1 cellular context compared by ENCODE assay signal in the genomic region with DNA sequence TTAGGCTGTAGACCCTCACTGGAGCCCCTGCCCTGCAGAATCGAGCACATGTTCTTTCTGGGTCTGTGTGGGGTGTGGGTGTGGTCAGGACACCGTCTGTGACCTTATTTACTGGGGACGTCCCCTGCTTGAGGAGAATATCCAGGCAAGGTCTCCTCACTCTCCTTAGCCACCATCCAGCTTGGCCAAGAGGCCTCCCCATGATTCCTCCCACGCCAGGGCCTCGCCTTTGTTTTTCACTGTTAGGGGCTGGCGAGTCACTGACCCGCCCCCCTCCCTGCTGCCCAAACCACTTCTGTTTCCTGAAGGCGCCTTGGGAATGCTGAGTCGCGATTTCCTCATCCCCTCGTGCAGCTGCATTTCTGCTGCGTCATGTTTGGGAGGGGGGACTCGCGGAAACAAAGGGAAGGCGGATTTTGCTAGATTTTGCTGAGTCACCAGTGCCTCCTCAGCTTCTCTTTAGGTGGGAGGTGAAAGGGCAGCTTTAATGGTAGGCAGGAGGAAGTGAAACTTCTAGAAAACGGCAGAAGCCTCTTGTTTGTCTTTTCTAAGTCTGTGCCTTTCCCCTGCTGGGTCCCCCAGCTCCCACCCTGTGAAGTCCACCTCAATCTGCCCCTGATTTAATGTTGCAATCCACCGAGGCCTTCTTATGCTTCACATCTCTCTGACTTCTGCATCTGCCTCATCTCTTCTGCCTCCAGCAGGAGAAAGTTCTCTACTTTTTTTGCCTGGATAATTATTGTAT.
A peak's percentile ranks its signal among the peaks of the same experiment; 100 is the strongest.
TF ChIP-seq lines count a peak whose summit lies in the region.

No MANE protein-coding gene starts in this region.

TF ChIP-seq in K562, 482 proteins besides CTCF, POLR2A, EP300 and RAD21 (continued from another document and continues in another):
- TF ChIP-seq ZBTB40 (IDR thresholded peaks at IDR 0.05): no peak
- no peak for TF ChIP-seq ZBTB40 (CRISPR knock-in tag; IDR thresholded peaks at IDR 0.05)
- TF ChIP-seq SIX5 (IDR thresholded peaks at IDR 0.05; ENCODE audit: borderline replicate concordance in 1 of 2, insufficient read depth in 1 of 2, low read depth in 1 of 2, low read length in 2 of 2): no peak
- no peak for TF ChIP-seq SMC3 (conservative IDR thresholded peaks at IDR 0.05; ENCODE audit: insufficient read depth, low read depth, low read length)
- peak; percentile 51; the same call in 1 of the 2 replicates for TF ChIP-seq ZBTB9 (CRISPR knock-in tag; IDR thresholded peaks at IDR 0.05)
- TF ChIP-seq, protein P1, sequence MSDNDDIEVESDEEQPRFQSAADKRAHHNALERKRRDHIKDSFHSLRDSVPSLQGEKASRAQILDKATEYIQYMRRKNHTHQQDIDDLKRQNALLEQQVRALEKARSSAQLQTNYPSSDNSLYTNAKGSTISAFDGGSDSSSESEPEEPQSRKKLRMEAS (CRISPR knock-in tag; IDR thresholded peaks at IDR 0.05): peak; percentile 55
- TF ChIP-seq NUFIP1 (IDR thresholded peaks at IDR 0.05; ENCODE audit: partially characterized antibody): peak; percentile 49
- TF ChIP-seq ZC3H8 (IDR thresholded peaks at IDR 0.05): no peak
- TF ChIP-seq FOXP4 (CRISPR knock-in tag; IDR thresholded peaks at IDR 0.05; ENCODE audit: borderline replicate concordance): no peak
- TF ChIP-seq, protein P2, sequence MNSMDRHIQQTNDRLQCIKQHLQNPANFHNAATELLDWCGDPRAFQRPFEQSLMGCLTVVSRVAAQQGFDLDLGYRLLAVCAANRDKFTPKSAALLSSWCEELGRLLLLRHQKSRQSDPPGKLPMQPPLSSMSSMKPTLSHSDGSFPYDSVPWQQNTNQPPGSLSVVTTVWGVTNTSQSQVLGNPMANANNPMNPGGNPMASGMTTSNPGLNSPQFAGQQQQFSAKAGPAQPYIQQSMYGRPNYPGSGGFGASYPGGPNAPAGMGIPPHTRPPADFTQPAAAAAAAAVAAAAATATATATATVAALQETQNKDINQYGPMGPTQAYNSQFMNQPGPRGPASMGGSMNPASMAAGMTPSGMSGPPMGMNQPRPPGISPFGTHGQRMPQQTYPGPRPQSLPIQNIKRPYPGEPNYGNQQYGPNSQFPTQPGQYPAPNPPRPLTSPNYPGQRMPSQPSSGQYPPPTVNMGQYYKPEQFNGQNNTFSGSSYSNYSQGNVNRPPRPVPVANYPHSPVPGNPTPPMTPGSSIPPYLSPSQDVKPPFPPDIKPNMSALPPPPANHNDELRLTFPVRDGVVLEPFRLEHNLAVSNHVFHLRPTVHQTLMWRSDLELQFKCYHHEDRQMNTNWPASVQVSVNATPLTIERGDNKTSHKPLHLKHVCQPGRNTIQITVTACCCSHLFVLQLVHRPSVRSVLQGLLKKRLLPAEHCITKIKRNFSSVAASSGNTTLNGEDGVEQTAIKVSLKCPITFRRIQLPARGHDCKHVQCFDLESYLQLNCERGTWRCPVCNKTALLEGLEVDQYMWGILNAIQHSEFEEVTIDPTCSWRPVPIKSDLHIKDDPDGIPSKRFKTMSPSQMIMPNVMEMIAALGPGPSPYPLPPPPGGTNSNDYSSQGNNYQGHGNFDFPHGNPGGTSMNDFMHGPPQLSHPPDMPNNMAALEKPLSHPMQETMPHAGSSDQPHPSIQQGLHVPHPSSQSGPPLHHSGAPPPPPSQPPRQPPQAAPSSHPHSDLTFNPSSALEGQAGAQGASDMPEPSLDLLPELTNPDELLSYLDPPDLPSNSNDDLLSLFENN (IDR thresholded peaks at IDR 0.05; ENCODE audit: low read depth in 2 of 2, low read length in 2 of 2): 0 out of 4 replicates have a peak, but pooled peaks of 1 of the 2 experiments have one; percentile 14
- no peak for TF ChIP-seq ZNF197 (CRISPR knock-in tag; IDR thresholded peaks at IDR 0.05; ENCODE audit: low read depth)
- TF ChIP-seq DNMT1 (IDR thresholded peaks at IDR 0.05): no peak
- no peak for TF ChIP-seq ZNF354B (CRISPR knock-in tag; IDR thresholded peaks at IDR 0.05)
- TF ChIP-seq ZFPM2 (CRISPR knock-in tag; IDR thresholded peaks at IDR 0.05): no peak
- TF ChIP-seq RNF2 (IDR thresholded peaks at IDR 0.05): peak; percentile 49; the same call in 1 of the 2 replicates
- TF ChIP-seq ARID3B (CRISPR knock-in tag; IDR thresholded peaks at IDR 0.05; ENCODE audit: borderline replicate concordance): no peak
- no peak for TF ChIP-seq ZNF124 (CRISPR knock-in tag; IDR thresholded peaks at IDR 0.05)
- no peak for TF ChIP-seq ZNF224 (CRISPR knock-in tag; IDR thresholded peaks at IDR 0.05)
- TF ChIP-seq SNRNP70 (optimal IDR thresholded peaks at IDR 0.05; ENCODE audit: low read depth, low read length): no peak
- no peak for TF ChIP-seq MED1 (CRISPR knock-in tag; IDR thresholded peaks at IDR 0.05; ENCODE audit: borderline replicate concordance)
- peak; percentile 97 for TF ChIP-seq MYC (IDR thresholded peaks at IDR 0.05; ENCODE audit: low read depth, low read length)
- TF ChIP-seq MYC (CRISPR knock-in tag; IDR thresholded peaks at IDR 0.05; ENCODE audit: borderline replicate concordance, low read depth): no peak
- TF ChIP-seq NFIC (IDR thresholded peaks at IDR 0.05): peak; percentile 53
- TF ChIP-seq, protein P3, sequence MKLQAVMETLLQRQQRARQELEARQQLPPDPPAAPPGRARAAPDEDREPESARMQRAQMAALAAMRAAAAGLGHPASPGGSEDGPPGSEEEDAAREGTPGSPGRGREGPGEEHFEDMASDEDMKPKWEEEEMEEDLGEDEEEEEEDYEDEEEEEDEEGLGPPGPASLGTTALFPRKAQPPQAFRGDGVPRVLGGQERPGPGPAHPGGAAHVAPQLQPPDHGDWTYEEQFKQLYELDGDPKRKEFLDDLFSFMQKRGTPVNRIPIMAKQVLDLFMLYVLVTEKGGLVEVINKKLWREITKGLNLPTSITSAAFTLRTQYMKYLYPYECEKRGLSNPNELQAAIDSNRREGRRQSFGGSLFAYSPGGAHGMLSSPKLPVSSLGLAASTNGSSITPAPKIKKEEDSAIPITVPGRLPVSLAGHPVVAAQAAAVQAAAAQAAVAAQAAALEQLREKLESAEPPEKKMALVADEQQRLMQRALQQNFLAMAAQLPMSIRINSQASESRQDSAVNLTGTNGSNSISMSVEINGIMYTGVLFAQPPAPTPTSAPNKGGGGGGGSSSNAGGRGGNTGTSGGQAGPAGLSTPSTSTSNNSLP (IDR thresholded peaks at IDR 0.05; ENCODE audit: borderline replicate concordance, low read depth, low read length): no peak
- TF ChIP-seq, protein P4, sequence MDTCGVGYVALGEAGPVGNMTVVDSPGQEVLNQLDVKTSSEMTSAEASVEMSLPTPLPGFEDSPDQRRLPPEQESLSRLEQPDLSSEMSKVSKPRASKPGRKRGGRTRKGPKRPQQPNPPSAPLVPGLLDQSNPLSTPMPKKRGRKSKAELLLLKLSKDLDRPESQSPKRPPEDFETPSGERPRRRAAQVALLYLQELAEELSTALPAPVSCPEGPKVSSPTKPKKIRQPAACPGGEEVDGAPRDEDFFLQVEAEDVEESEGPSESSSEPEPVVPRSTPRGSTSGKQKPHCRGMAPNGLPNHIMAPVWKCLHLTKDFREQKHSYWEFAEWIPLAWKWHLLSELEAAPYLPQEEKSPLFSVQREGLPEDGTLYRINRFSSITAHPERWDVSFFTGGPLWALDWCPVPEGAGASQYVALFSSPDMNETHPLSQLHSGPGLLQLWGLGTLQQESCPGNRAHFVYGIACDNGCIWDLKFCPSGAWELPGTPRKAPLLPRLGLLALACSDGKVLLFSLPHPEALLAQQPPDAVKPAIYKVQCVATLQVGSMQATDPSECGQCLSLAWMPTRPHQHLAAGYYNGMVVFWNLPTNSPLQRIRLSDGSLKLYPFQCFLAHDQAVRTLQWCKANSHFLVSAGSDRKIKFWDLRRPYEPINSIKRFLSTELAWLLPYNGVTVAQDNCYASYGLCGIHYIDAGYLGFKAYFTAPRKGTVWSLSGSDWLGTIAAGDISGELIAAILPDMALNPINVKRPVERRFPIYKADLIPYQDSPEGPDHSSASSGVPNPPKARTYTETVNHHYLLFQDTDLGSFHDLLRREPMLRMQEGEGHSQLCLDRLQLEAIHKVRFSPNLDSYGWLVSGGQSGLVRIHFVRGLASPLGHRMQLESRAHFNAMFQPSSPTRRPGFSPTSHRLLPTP (IDR thresholded peaks at IDR 0.05; ENCODE audit: borderline replicate concordance, extremely low read depth, insufficient read length): no peak
